Comparison of ENCODE assay signal across 8 cellular contexts in genomic region chr6:33863084-33863483, GRCh38. TPM values are rescaled to one million over a fixed set of nuclear protein-coding genes. Genes with fewer than 3 reads are reported as not detected.
"Had no signal": no experiment of that assay in that cellular context is flagged by ENCODE, and none has a peak within 500 bp of the region (broad histone marks: within the 10 kb centered on the region; RNA-seq: fewer than 3 reads in every experiment).

No MANE protein-coding gene starts in this region.

- FAIRE-seq: H1, H54, HTR-8/SVneo had no signal

- H3K4me2 ChIP-seq: GM23338 had no signal

- DNase-seq: H9, HCEC 1CT, IMR-90 had no signal

- H3K4me3 ChIP-seq: GM23338 had no signal

- H2AFZ ChIP-seq: GM23338 had no signal

RNA-seq across cellular contexts. Expression of gene MLN, which starts 59.3 kb away (rescaled TPM):
- total RNA-seq: GM23338, H1, H9, HT-29, IMR-90 had no signal
- polyA plus RNA-seq: GM23338, H1, IMR-90 had no signal
